In genomic region chr15:62896969-62897486, GRCh38 we compare ENCODE assay signal across 1 cellular context.
TF ChIP-seq lines count a peak whose summit lies in the region.

No MANE protein-coding gene starts in this region.

TF ChIP-seq in HepG2, 621 proteins besides CTCF, POLR2A, EP300 and RAD21 (continued from another document and continues in another):
- TF ChIP-seq HNF1A (IDR thresholded peaks at IDR 0.05; ENCODE audit: low read depth) (0 out of 2 replicates have a peak, but pooled peaks have one; percentile 38), HNF1A (CRISPR knock-in tag; IDR thresholded peaks at IDR 0.05; ENCODE audit: borderline replicate concordance) (no peak), ZNF782 (CRISPR knock-in tag; IDR thresholded peaks at IDR 0.05; ENCODE audit: borderline replicate concordance) (no peak), ZNF687 (CRISPR knock-in tag; IDR thresholded peaks at IDR 0.05) (peak; percentile 60), CENPT (CRISPR knock-in tag; IDR thresholded peaks at IDR 0.05; ENCODE audit: low read depth) (no peak), HNRNPH1 (optimal IDR thresholded peaks at IDR 0.05; ENCODE audit: low read depth, low read length) (no peak), IRF1 (CRISPR knock-in tag; IDR thresholded peaks at IDR 0.05; ENCODE audit: low read depth) (no peak), TP53 (CRISPR knock-in tag; conservative IDR thresholded peaks at IDR 0.05) (no peak), NCOR1 (IDR thresholded peaks at IDR 0.05; ENCODE audit: borderline replicate concordance, low read length) (peak; percentile 53; the same call in 1 of the 2 replicates), ZFP91 (CRISPR knock-in tag; IDR thresholded peaks at IDR 0.05; ENCODE audit: borderline replicate concordance) (no peak), ZNF292 (CRISPR knock-in tag; IDR thresholded peaks at IDR 0.05; ENCODE audit: borderline replicate concordance, low read depth) (no peak), RORA (CRISPR knock-in tag; IDR thresholded peaks at IDR 0.05) (no peak), POLR2AphosphoS2 (IDR thresholded peaks at IDR 0.05; ENCODE audit: low read depth, low read length) (no peak), THYN1 (CRISPR knock-in tag; IDR thresholded peaks at IDR 0.05; ENCODE audit: borderline replicate concordance, low read depth) (no peak), JDP2 (CRISPR knock-in tag; IDR thresholded peaks at IDR 0.05; ENCODE audit: borderline replicate concordance) (no peak), ZSCAN25 (CRISPR knock-in tag; IDR thresholded peaks at IDR 0.05) (0 out of 2 replicates have a peak, but pooled peaks have one; percentile 35), SMARCC2 (IDR thresholded peaks at IDR 0.05) (no peak), ZNF367 (CRISPR knock-in tag; IDR thresholded peaks at IDR 0.05; ENCODE audit: borderline replicate concordance) (no peak), MAZ (IDR thresholded peaks at IDR 0.05; ENCODE audit: borderline replicate concordance, low read depth, low read length) (peak; percentile 44; the same call in 1 of the 2 replicates), MAZ (CRISPR knock-in tag; IDR thresholded peaks at IDR 0.05; ENCODE audit: low read depth) (no peak), ZBTB10 (CRISPR knock-in tag; IDR thresholded peaks at IDR 0.05; ENCODE audit: borderline replicate concordance) (no peak), SKIL (CRISPR knock-in tag; IDR thresholded peaks at IDR 0.05; ENCODE audit: borderline replicate concordance) (no peak), ZNF3 (CRISPR knock-in tag; IDR thresholded peaks at IDR 0.05) (no peak), SIN3B (IDR thresholded peaks at IDR 0.05; ENCODE audit: low read length) (no peak), HOXA7 (CRISPR knock-in tag; IDR thresholded peaks at IDR 0.05) (no peak), ZNF558 (CRISPR knock-in tag; IDR thresholded peaks at IDR 0.05; ENCODE audit: borderline replicate concordance) (no peak), ZNF225 (CRISPR knock-in tag; IDR thresholded peaks at IDR 0.05) (no peak), PTBP1 (IDR thresholded peaks at IDR 0.05; ENCODE audit: low read depth, low read length, poor library complexity, severe bottlenecking) (no peak), SNAPC5 (CRISPR knock-in tag; IDR thresholded peaks at IDR 0.05; ENCODE audit: borderline replicate concordance) (no peak), FIP1L1 (IDR thresholded peaks at IDR 0.05; ENCODE audit: borderline replicate concordance, insufficient read depth, low read depth, low read length) (no peak), MAX (IDR thresholded peaks at IDR 0.05) (peak; percentile 59), ZNF570 (CRISPR knock-in tag; IDR thresholded peaks at IDR 0.05; ENCODE audit: borderline replicate concordance) (no peak), ZBTB37 (CRISPR knock-in tag; IDR thresholded peaks at IDR 0.05) (no peak), HOXA3 (CRISPR knock-in tag; IDR thresholded peaks at IDR 0.05) (peak; percentile 72), TRIM24 (CRISPR knock-in tag; IDR thresholded peaks at IDR 0.05) (no peak), KAT8 (CRISPR knock-in tag; IDR thresholded peaks at IDR 0.05) (no peak; the same call in 1 of the 2 replicates), AKAP8 (CRISPR knock-in tag; IDR thresholded peaks at IDR 0.05) (no peak), ATF3 (CRISPR knock-in tag; IDR thresholded peaks at IDR 0.05) (peak; percentile 85), TCF7 (IDR thresholded peaks at IDR 0.05; ENCODE audit: low read depth) (peak; percentile 65), HNF1B (CRISPR knock-in tag; IDR thresholded peaks at IDR 0.05) (no peak), NR2C2 (CRISPR knock-in tag; IDR thresholded peaks at IDR 0.05; ENCODE audit: borderline replicate concordance) (no peak), ZZZ3 (CRISPR knock-in tag; IDR thresholded peaks at IDR 0.05; ENCODE audit: borderline replicate concordance) (no peak), MIER2 (CRISPR knock-in tag; IDR thresholded peaks at IDR 0.05) (no peak), PRMT3 (CRISPR knock-in tag; IDR thresholded peaks at IDR 0.05; ENCODE audit: borderline replicate concordance, low read depth) (no peak), TCF12 (IDR thresholded peaks at IDR 0.05) (no peak), TCF12 (CRISPR knock-in tag; IDR thresholded peaks at IDR 0.05) (no peak)
